8 cellular contexts compared by ENCODE assay signal in genomic region chr11:2314525-2315394, GRCh38. TPM values are rescaled to one million over a fixed set of nuclear protein-coding genes. Genes with fewer than 3 reads are reported as not detected.
DNase-seq lines count a peak whose midpoint lies in the region; ATAC-seq and TF ChIP-seq lines count a peak whose summit lies in the region.

No MANE protein-coding gene starts in this region.

- H3K27me3 ChIP-seq in A673 (replicated peaks; ENCODE audit: insufficient read depth, low read depth, low read length, poor library complexity) (no peaks in the 10 kb centered on the region), dorsolateral prefrontal cortex (no peaks in the 10 kb centered on the region)

- no TSS peak for BruUV-seq in A673 (replicated peaks; lab: Mats Ljungman, UMichigan)

- POLR2A ChIA-PET in A673 (lab: Charles Lee; ENCODE audit: low non-redundant PET): no interaction called here

- no peak overlapping the region for H3K4me3 ChIP-seq in A673 (ENCODE audit: low read depth, low read length, poor library complexity, severe bottlenecking)
- peak overlapping the region in 4 of 59 donors; percentile 19 to 22 (median 20) for H3K4me3 ChIP-seq in dorsolateral prefrontal cortex

- ATAC-seq in GM21529 (IDR thresholded peaks at IDR 0.05; ENCODE audit: unreplicated experiment): no peak

- CTCF ChIA-PET in A673 (lab: Charles Lee): no interaction called here

- H3K27ac ChIP-seq in A673 (ENCODE audit: low read depth, low read length, poor library complexity, severe bottlenecking) (peak overlapping the region; percentile 30), dorsolateral prefrontal cortex (peak overlapping the region in 51 of 59 donors; percentile 3 to 83 (median 62))

- DNase-seq in A673 (ENCODE audit: low spot score) (peak; percentile 81), NCI-H1092 treated with DMSO at 0.1 percent for 48 hours (lab: John Stamatoyannopoulos, UW) (peak; percentile 94), dorsolateral prefrontal cortex (peak in 9 of 10 donors; percentile 28 to 70 (median 64)), myocyte (ENCODE audit: low read depth) (peak; percentile 65), GM20000 (ENCODE audit: low spot score) (no peak), RPMI8226 (no peak)
- DNase-seq in activated naive CD4-positive, alpha-beta T cell (lab: John Stamatoyannopoulos, UW): no peak

- H3K9me3 ChIP-seq in A673 (ENCODE audit: low read depth, low read length, poor library complexity, severe bottlenecking): no peaks in the 10 kb centered on the region

- H3K4me1 ChIP-seq in A673 (ENCODE audit: insufficient read depth, low read length, poor library complexity, severe bottlenecking): peaks cover 9% of the 10 kb centered on the region

- intact Hi-C loops in A673 (cut with micrococcal nuclease; ENCODE audit: unreplicated experiment) (no loop called here), dorsolateral prefrontal cortex (cut with DNase I) (no loop called here)

- TF ChIP-seq CTCF in A673 (conservative IDR thresholded peaks at IDR 0.05; ENCODE audit: low read depth, low read length) (no peak), dorsolateral prefrontal cortex (IDR thresholded peaks at IDR 0.05 in 54 of 56, conservative IDR thresholded peaks at IDR 0.05 in 2 of 56; ENCODE audit: low read depth in 1 of 56, partially characterized antibody in 56 of 56) (no peak), GM20000 (IDR thresholded peaks at IDR 0.05; ENCODE audit: extremely low read depth, missing control alignments) (no peak)

- H3K36me3 ChIP-seq in A673 (ENCODE audit: insufficient read depth, low read length, poor library complexity, severe bottlenecking): no peaks in the 10 kb centered on the region

RNA-seq across cellular contexts. Expression of gene TSPAN32, which starts 12.9 kb away (rescaled TPM):
- not detected in 2 replicates for total RNA-seq in A673 (2021)
- 1 to 10 TPM in 26 of 120 experiments, under 1 TPM in 50, not detected in 44; 0.15 to 3.1 (median 0.73) TPM for total RNA-seq in dorsolateral prefrontal cortex
- total RNA-seq in myocyte: not detected in 2 replicates
- 0.72 TPM for polyA plus RNA-seq in myocyte (2012)

RNA-seq across cellular contexts. Expression of gene C11orf21, which starts 13.0 kb away (rescaled TPM):
- total RNA-seq in A673 (2021): not detected in 2 replicates
- 1 to 10 TPM in 50 of 120 experiments, under 1 TPM in 68, not detected in 2; 0.21 to 4.0 (median 0.86) TPM for total RNA-seq in dorsolateral prefrontal cortex
- total RNA-seq in myocyte: not detected in 2 replicates
- not detected for polyA plus RNA-seq in myocyte (2012)

RNA-seq across cellular contexts. Expression of gene ASCL2, which starts 44.4 kb away (rescaled TPM):
- total RNA-seq in A673 (2021) (not detected in 2 replicates), dorsolateral prefrontal cortex (1 to 10 TPM in 8 of 120 experiments, under 1 TPM in 87, not detected in 25; 0.21 to 1.7 (median 0.52) TPM), myocyte (not detected in 2 replicates)
- not detected for polyA plus RNA-seq in myocyte (2012)

Comparison
In these comparisons a context has a peak if more than half of its experiments do, and no peak if none do; other contexts are left out.
1. DNase-seq: peak in A673 (single experiment), NCI-H1092 treated with DMSO at 0.1 percent for 48 hours (single experiment), dorsolateral prefrontal cortex (9 of 10) and myocyte (single experiment); none in GM20000 (single experiment), activated naive CD4-positive, alpha-beta T cell (0 of 4) and RPMI8226 (single experiment).